In genomic region chr11:189200-189783, GRCh38 we compare ENCODE assay signal across 14 cellular contexts. TPM values are rescaled to one million over a fixed set of nuclear protein-coding genes. Genes with fewer than 3 reads are reported as not detected.
DNase-seq lines count a peak whose midpoint lies in the region; ATAC-seq and TF ChIP-seq lines count a peak whose summit lies in the region.
"Not testable (repeated sequence)": the region's sequence is repeated elsewhere in the genome, so short reads cannot be mapped to it uniquely, and the experiment has no call there.
"Had no signal": no experiment of that assay in that cellular context is flagged by ENCODE, and none has a peak within 500 bp of the region (broad histone marks: within the 10 kb centered on the region; RNA-seq: fewer than 3 reads in every experiment).

No MANE protein-coding gene starts in this region.

- H3K4me3 ChIP-seq in heart left ventricle, thoracic aorta: not testable (repeated sequence)

- 80 to 82% (median 81%) methylated on average over 40 to 48 of the region's 55 CpGs for WGBS in heart left ventricle, 4 donors

- H3K27ac ChIP-seq in heart left ventricle, thoracic aorta: not testable (repeated sequence)

- H3K36me3 ChIP-seq in heart left ventricle, thoracic aorta: not testable (repeated sequence)

- not testable (repeated sequence) for H3K4me1 ChIP-seq in heart left ventricle; thoracic aorta (ENCODE audit: control insufficient read depth in 1 of 2, low read depth in 2 of 2)

- peak; percentile 42 for DNase-seq in ELF-1 (ENCODE audit: low read depth, low spot score)
- DNase-seq in T-helper 17 cell = peak in 1 of 3 donors; percentile 14
- DNase-seq in activated naive CD8-positive, alpha-beta T cell treated with anti-CD3 and anti-CD28 coated beads, Interleukin-2, amount 50 U/mL, for 24 hours; thoracic aorta (ENCODE audit: low spot score): not testable (repeated sequence)
- peak in 3 of 5 donors; percentile 21 to 58 (median 22) for DNase-seq in heart left ventricle
- peak; percentile 16 for DNase-seq in natural killer cell

- H3K27me3 Mint-ChIP-seq in T-helper 17 cell; activated naive CD8-positive, alpha-beta T cell treated with anti-CD3 and anti-CD28 coated beads, Interleukin-2, amount 50 U/mL, for 24 hours; natural killer cell (ENCODE audit: low read depth in 2 of 2): not testable (repeated sequence)

- H3K9me3 Mint-ChIP-seq in activated naive CD8-positive, alpha-beta T cell treated with anti-CD3 and anti-CD28 coated beads, Interleukin-2, amount 50 U/mL, for 24 hours; natural killer cell: not testable (repeated sequence)

- TF ChIP-seq POLR2A in heart left ventricle (IDR thresholded peaks at IDR 0.05) = not testable (repeated sequence)

- H3K27me3 ChIP-seq in heart left ventricle; thoracic aorta (replicated peaks; ENCODE audit: insufficient read depth): not testable (repeated sequence)

- TF ChIP-seq CTCF in heart left ventricle (IDR thresholded peaks at IDR 0.05); natural killer cell (IDR thresholded peaks at IDR 0.05); thoracic aorta (IDR thresholded peaks at IDR 0.05): not testable (repeated sequence)

- peak; percentile 30 for ATAC-seq in GM19467 (IDR thresholded peaks at IDR 0.05; ENCODE audit: unreplicated experiment)
- ATAC-seq in HG03097 (IDR thresholded peaks at IDR 0.05; ENCODE audit: low FRiP score, unreplicated experiment) = peak; percentile 23
- peak; percentile 7 for ATAC-seq in T-helper 17 cell
- ATAC-seq in activated naive CD8-positive, alpha-beta T cell treated with anti-CD3 and anti-CD28 coated beads, Interleukin-2, amount 50 U/mL, for 24 hours = peak; percentile 18
- peak; percentile 35 to 76 (median 58) for ATAC-seq in heart left ventricle
- peak in 1 of 3 donors; percentile 11 for ATAC-seq in natural killer cell
- peak; percentile 28 for ATAC-seq in thoracic aorta (ENCODE audit: insufficient number of reproducible peaks, low FRiP score, low read depth)

- H3K4me3 Mint-ChIP-seq in T-helper 17 cell; activated naive CD8-positive, alpha-beta T cell treated with anti-CD3 and anti-CD28 coated beads, Interleukin-2, amount 50 U/mL, for 24 hours; natural killer cell: not testable (repeated sequence)

- not testable (repeated sequence) for H3K36me3 Mint-ChIP-seq in T-helper 17 cell (ENCODE audit: low read depth); activated naive CD8-positive, alpha-beta T cell treated with anti-CD3 and anti-CD28 coated beads, Interleukin-2, amount 50 U/mL, for 24 hours (ENCODE audit: low read depth); natural killer cell

- not testable (repeated sequence) for H3K4me1 Mint-ChIP-seq in T-helper 17 cell; activated naive CD8-positive, alpha-beta T cell treated with anti-CD3 and anti-CD28 coated beads, Interleukin-2, amount 50 U/mL, for 24 hours
- H3K4me1 Mint-ChIP-seq in natural killer cell = peaks cover 0 to 10% of the 10 kb centered on the region in 2 donors

- not testable (repeated sequence) for H3K9me3 ChIP-seq in T-helper 17 cell (ENCODE audit: control insufficient read depth, low read length, poor library complexity, severe bottlenecking); heart left ventricle; thoracic aorta

- intact Hi-C loops in heart left ventricle (cut with DNase I); natural killer cell (cut with micrococcal nuclease): not testable (repeated sequence)

- not testable (repeated sequence) for H3K27ac Mint-ChIP-seq in T-helper 17 cell; activated naive CD8-positive, alpha-beta T cell treated with anti-CD3 and anti-CD28 coated beads, Interleukin-2, amount 50 U/mL, for 24 hours; natural killer cell

RNA-seq across cellular contexts. Expression of gene SCGB1C1, which starts 3.6 kb away (rescaled TPM):
- total RNA-seq in T-helper 17 cell (not detected), heart left ventricle (not detected), natural killer cell (1 to 10 TPM in 1 of 3 donors, under 1 TPM in 1, not detected in 1; 0.73 to 2.1 TPM), thoracic aorta (not detected)
- polyA plus RNA-seq in heart left ventricle = not detected
- total RNA-seq: bronchial epithelial cell; CD8-positive, alpha-beta memory T cell; esophagus squamous epithelium; GM12878; HFFc6; urinary bladder had no signal
- polyA plus RNA-seq: CD8-positive, alpha-beta memory T cell; GM12878; urinary bladder had no signal

RNA-seq across cellular contexts. Expression of gene BET1L, which starts 17.9 kb away (rescaled TPM):
- 10 to 100 TPM; 42.2 to 48.9 TPM for total RNA-seq in T-helper 17 cell
- total RNA-seq in heart left ventricle = 10 to 100 TPM; 16.4 to 32.2 (median 20.9) TPM
- polyA plus RNA-seq in heart left ventricle = 10 to 100 TPM; 12.9 to 28.0 TPM
- total RNA-seq in natural killer cell = 10 to 100 TPM; 32.4 to 44.1 (median 35.8) TPM
- 10 to 100 TPM; 38.7 to 42.7 TPM for total RNA-seq in thoracic aorta

RNA-seq across cellular contexts. Expression of gene RIC8A, which starts 18.2 kb away (rescaled TPM):
- total RNA-seq in T-helper 17 cell (10 to 100 TPM; 69.2 to 76.0 TPM), heart left ventricle (10 to 100 TPM; 48.7 to 94.1 (median 74.3) TPM), natural killer cell (100 to 1,000 TPM; 102 to 153 (median 106) TPM), thoracic aorta (100 to 1,000 TPM in 1 of 2 donors, 10 to 100 TPM in 1; 79.4 to 102 TPM)
- polyA plus RNA-seq in heart left ventricle = 10 to 100 TPM; 32.7 to 99.5 TPM

RNA-seq across cellular contexts. Expression of gene SIRT3, which starts 46.9 kb away (rescaled TPM):
- total RNA-seq in T-helper 17 cell = 10 to 100 TPM; 17.1 to 17.5 TPM
- 10 to 100 TPM; 21.6 to 46.5 (median 27.8) TPM for total RNA-seq in heart left ventricle
- 10 to 100 TPM; 21.2 to 23.6 TPM for polyA plus RNA-seq in heart left ventricle
- 10 to 100 TPM; 20.1 to 24.2 (median 21.2) TPM for total RNA-seq in natural killer cell
- total RNA-seq in thoracic aorta = 10 to 100 TPM; 16.1 to 22.0 TPM

RNA-seq across cellular contexts. Expression of gene PSMD13, which starts 47.5 kb away (rescaled TPM):
- total RNA-seq in T-helper 17 cell = 10 to 100 TPM; 60.6 to 63.6 TPM
- 100 to 1,000 TPM in 2 of 9 donors, 10 to 100 TPM in 7; 75.1 to 110 (median 87.5) TPM for total RNA-seq in heart left ventricle
- 100 to 1,000 TPM; 119 to 140 TPM for polyA plus RNA-seq in heart left ventricle
- total RNA-seq in natural killer cell = 100 to 1,000 TPM in 2 of 3 donors, 10 to 100 TPM in 1; 94.6 to 111 (median 104) TPM
- 10 to 100 TPM; 79.6 to 90.8 TPM for total RNA-seq in thoracic aorta
